Comparison of ENCODE assay signal across 27 cellular contexts in the genomic region with DNA sequence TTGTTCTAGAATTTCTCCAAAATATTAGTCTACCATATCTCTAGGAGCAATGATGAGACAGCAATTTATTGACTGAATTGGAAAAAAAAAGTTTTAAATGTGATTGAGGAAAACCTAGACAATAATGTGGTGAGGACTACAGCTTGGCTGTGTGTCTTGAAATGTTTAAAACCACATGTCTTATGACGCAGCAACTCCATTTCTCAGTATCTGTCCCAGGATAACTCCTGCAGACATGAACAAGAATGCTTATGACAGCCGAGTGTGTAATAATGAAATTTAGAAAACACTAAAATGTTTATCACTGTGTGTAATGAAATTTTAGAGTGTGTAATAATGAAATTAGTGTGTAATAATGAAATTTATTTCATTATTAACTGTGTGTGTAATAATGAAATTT.
"Had no signal": no experiment of that assay in that cellular context is flagged by ENCODE, and none has a peak within 500 bp of the region (broad histone marks: within the 10 kb centered on the region; RNA-seq: fewer than 3 reads in every experiment).

No MANE protein-coding gene starts in this region.

- H3K27ac Mint-ChIP-seq: naive thymus-derived CD4-positive, alpha-beta T cell; nephron; neural progenitor cell; stimulated activated memory B cell treated with anti-CD40 and anti-IgM and Interleukin-4, amounts not matched to agents 10 μg/mL and 1 μg/mL and 100 μg/mL, for 72 hours; type B pancreatic cell had no signal

- H3K9me3 Mint-ChIP-seq: nephron; neural progenitor cell; stimulated activated memory B cell treated with anti-CD40 and anti-IgM and Interleukin-4, amounts not matched to agents 10 μg/mL and 1 μg/mL and 100 μg/mL, for 72 hours; type B pancreatic cell had no signal

- H3K4me3 ChIP-seq: coronary artery, esophagus muscularis mucosa, gastroesophageal sphincter, heart left ventricle, hepatocyte, left lung, neural progenitor cell, prostate gland, right atrium auricular region, sigmoid colon, testis, tibial artery had no signal

- ATAC-seq: foreskin keratinocyte; gastroesophageal sphincter; heart left ventricle; left cardiac atrium; left lung; naive thymus-derived CD4-positive, alpha-beta T cell; stimulated activated memory B cell treated with anti-CD40 and anti-IgM and Interleukin-4, amounts not matched to agents 10 μg/mL and 1 μg/mL and 100 μg/mL, for 72 hours; stimulated activated naive CD8-positive, alpha-beta T cell treated with anti-CD3 and anti-CD28 coated beads, Interleukin-15, Interleukin-2, amounts not matched to agents 100 U/mL and 50 U/mL, for 24 hours had no signal

- H3K4me3 Mint-ChIP-seq: naive thymus-derived CD4-positive, alpha-beta T cell; nephron; neural progenitor cell; stimulated activated memory B cell treated with anti-CD40 and anti-IgM and Interleukin-4, amounts not matched to agents 10 μg/mL and 1 μg/mL and 100 μg/mL, for 72 hours; type B pancreatic cell had no signal

- H3K4me1 Mint-ChIP-seq: stimulated activated memory B cell treated with anti-CD40 and anti-IgM and Interleukin-4, amounts not matched to agents 10 μg/mL and 1 μg/mL and 100 μg/mL, for 72 hours had no signal

- H3K27me3 Mint-ChIP-seq: stimulated activated memory B cell treated with anti-CD40 and anti-IgM and Interleukin-4, amounts not matched to agents 10 μg/mL and 1 μg/mL and 100 μg/mL, for 72 hours had no signal

- DNase-seq: dermis blood vessel endothelial cell; effector memory CD4-positive, alpha-beta T cell; foreskin keratinocyte; heart left ventricle; kidney; left cardiac atrium; left lung; mesendoderm; midbrain; naive thymus-derived CD4-positive, alpha-beta T cell; sigmoid colon; stimulated activated CD4-positive, alpha-beta T cell treated with anti-CD3 and anti-CD28 coated beads, Interleukin-2, amount 100 ng/mL, for 24 hours; stimulated activated CD4-positive, alpha-beta T cell treated with anti-CD3 and anti-CD28 coated beads, Interleukin-4, amount 100 ng/mL, for 24 hours; stimulated activated naive CD8-positive, alpha-beta T cell treated with anti-CD3 and anti-CD28 coated beads, Interleukin-15, Interleukin-2, amounts not matched to agents 100 U/mL and 50 U/mL, for 24 hours; substantia nigra; testis; tibial artery had no signal

- H3K36me3 Mint-ChIP-seq: naive thymus-derived CD4-positive, alpha-beta T cell; neural progenitor cell; stimulated activated memory B cell treated with anti-CD40 and anti-IgM and Interleukin-4, amounts not matched to agents 10 μg/mL and 1 μg/mL and 100 μg/mL, for 72 hours; type B pancreatic cell had no signal
